17 cellular contexts compared by ENCODE assay signal in genomic region chr10:96212911-96213310, GRCh38. TPM values are rescaled to one million over a fixed set of nuclear protein-coding genes. Genes with fewer than 3 reads are reported as not detected.
DNase-seq lines count a peak whose midpoint lies in the region; ATAC-seq and TF ChIP-seq lines count a peak whose summit lies in the region.
"Had no signal": no experiment of that assay in that cellular context is flagged by ENCODE, and none has a peak within 500 bp of the region (broad histone marks: within the 10 kb centered on the region; RNA-seq: fewer than 3 reads in every experiment).

No MANE protein-coding gene starts in this region.

- no peak overlapping the region for H3K4me3 ChIP-seq in OCI-LY3 (ENCODE audit: low read length)

- H3K9me3 ChIP-seq in OCI-LY3 (ENCODE audit: insufficient read depth, low read length): no peaks in the 10 kb centered on the region

- H3K27me3 ChIP-seq in OCI-LY3 (ENCODE audit: low read depth, low read length): no peaks in the 10 kb centered on the region

- intact Hi-C loops in posterior vena cava (cut with DNase I): no loop called here

- peaks cover 64% of the 10 kb centered on the region for H4K20me1 ChIP-seq in OCI-LY3 (ENCODE audit: insufficient read depth, low read length)

- peaks cover 68% of the 10 kb centered on the region for H3K4me1 ChIP-seq in OCI-LY3 (ENCODE audit: low read length)

- no peak overlapping the region for H3K9ac ChIP-seq in OCI-LY3 (ENCODE audit: low read length)

- H3K4me2 ChIP-seq in OCI-LY3 (ENCODE audit: low read length): peak overlapping the region; percentile 37; the same call in 1 of the 2 replicates

- H3K27me3 Mint-ChIP-seq in osteocyte (ENCODE audit: unreplicated experiment): peaks cover 9% of the 10 kb centered on the region
- H3K27me3 Mint-ChIP-seq in stimulated activated naive B cell treated with anti-CD40 and anti-IgM and Interleukin-4, amounts not matched to agents 10 μg/mL and 1 μg/mL and 100 μg/mL, for 72 hours: no peaks in the 10 kb centered on the region

- no peak overlapping the region for H3K27ac Mint-ChIP-seq in osteocyte (ENCODE audit: unreplicated experiment)
- H3K27ac Mint-ChIP-seq in stimulated activated naive B cell treated with anti-CD40 and anti-IgM and Interleukin-4, amounts not matched to agents 10 μg/mL and 1 μg/mL and 100 μg/mL, for 72 hours: peak overlapping the region; percentile 86
- H3K27ac Mint-ChIP-seq: CD4-positive, alpha-beta memory T cell had no signal

- H3K9me3 Mint-ChIP-seq in osteocyte (ENCODE audit: unreplicated experiment): peaks cover 8% of the 10 kb centered on the region
- no peaks in the 10 kb centered on the region for H3K9me3 Mint-ChIP-seq in stimulated activated naive B cell treated with anti-CD40 and anti-IgM and Interleukin-4, amounts not matched to agents 10 μg/mL and 1 μg/mL and 100 μg/mL, for 72 hours
- H3K9me3 Mint-ChIP-seq: CD4-positive, alpha-beta memory T cell had no signal

- no peak overlapping the region for H3K4me3 Mint-ChIP-seq in osteocyte (ENCODE audit: unreplicated experiment)
- no peak overlapping the region for H3K4me3 Mint-ChIP-seq in stimulated activated naive B cell treated with anti-CD40 and anti-IgM and Interleukin-4, amounts not matched to agents 10 μg/mL and 1 μg/mL and 100 μg/mL, for 72 hours
- H3K4me3 Mint-ChIP-seq: CD4-positive, alpha-beta memory T cell had no signal

- peaks cover 26% of the 10 kb centered on the region for H3K79me2 ChIP-seq in OCI-LY3 (ENCODE audit: low read length)

- TF ChIP-seq CTCF in OCI-LY3 (IDR thresholded peaks at IDR 0.05; ENCODE audit: low read depth, low read length) (no peak), osteocyte (IDR thresholded peaks at IDR 0.05) (no peak)

- H3K36me3 Mint-ChIP-seq in osteocyte (ENCODE audit: unreplicated experiment): no peaks in the 10 kb centered on the region
- peaks cover 55 to 78% of the 10 kb centered on the region in 2 donors for H3K36me3 Mint-ChIP-seq in stimulated activated naive B cell treated with anti-CD40 and anti-IgM and Interleukin-4, amounts not matched to agents 10 μg/mL and 1 μg/mL and 100 μg/mL, for 72 hours
- H3K36me3 Mint-ChIP-seq: CD4-positive, alpha-beta memory T cell had no signal

- H2AFZ ChIP-seq in OCI-LY3 (ENCODE audit: low read depth, low read length): no peak overlapping the region

- H3K4me1 Mint-ChIP-seq in osteocyte (ENCODE audit: unreplicated experiment): no peaks in the 10 kb centered on the region
- H3K4me1 Mint-ChIP-seq in stimulated activated naive B cell treated with anti-CD40 and anti-IgM and Interleukin-4, amounts not matched to agents 10 μg/mL and 1 μg/mL and 100 μg/mL, for 72 hours: peaks cover 22 to 54% of the 10 kb centered on the region in 2 donors
- H3K4me1 Mint-ChIP-seq: CD4-positive, alpha-beta memory T cell had no signal

- peaks cover 87% of the 10 kb centered on the region for H3K36me3 ChIP-seq in OCI-LY3 (replicated peaks; ENCODE audit: low read depth, low read length)

- H3K27ac ChIP-seq in OCI-LY3 (ENCODE audit: low read length): no peak overlapping the region
- no peak overlapping the region for H3K27ac ChIP-seq in substantia nigra (ENCODE audit: low read depth, low read length, poor library complexity, severe bottlenecking)
- H3K27ac ChIP-seq: C4-2B, HL-60 had no signal

- no peak for ATAC-seq in stimulated activated naive B cell treated with anti-CD40 and anti-IgM and Interleukin-4, amounts not matched to agents 10 μg/mL and 1 μg/mL and 100 μg/mL, for 72 hours (replicated peaks)
- no peak for ATAC-seq in HG02970 (IDR thresholded peaks at IDR 0.05; ENCODE audit: low FRiP score, unreplicated experiment)

- DNase-seq in kidney tubule cell (ENCODE audit: low spot score) (peak; percentile 59), osteocyte (ENCODE audit: extremely low spot score, unreplicated experiment) (peak; percentile 57), substantia nigra (lab: John Stamatoyannopoulos, UW) (no peak), posterior vena cava (ENCODE audit: low spot score) (no peak), NCI-H524 treated with DMSO at 0.1 percent for 48 hours (lab: John Stamatoyannopoulos, UW) (no peak)
- DNase-seq in stimulated activated naive B cell treated with anti-CD40 and anti-IgM and Interleukin-4, amounts not matched to agents 10 μg/mL and 1 μg/mL and 100 μg/mL, for 72 hours: no peak
- DNase-seq: ACHN; Calu3; CD4-positive, alpha-beta memory T cell; DMS79 treated with DMSO at 0.1 percent for 48 hours; GF-D8; HCEC 1CT had no signal

RNA-seq across cellular contexts. Expression of gene BLNK, which starts 58.5 kb away (rescaled TPM):
- not detected in 2 replicates for total RNA-seq in osteocyte
- total RNA-seq in posterior vena cava: 1 to 10 TPM; 3.2 to 4.1 TPM
- total RNA-seq: HT1080 had no signal

Comparison
In these comparisons a context has a peak if more than half of its experiments do, and no peak if none do; other contexts are left out.
1. DNase-seq: peak in kidney tubule cell (single experiment) and osteocyte (single experiment); none in stimulated activated naive B cell treated with anti-CD40 and anti-IgM and Interleukin-4, amounts not matched to agents 10 μg/mL and 1 μg/mL and 100 μg/mL, for 72 hours (single experiment), substantia nigra (0 of 49), posterior vena cava (single experiment) and NCI-H524 treated with DMSO at 0.1 percent for 48 hours (single experiment).